13 cellular contexts compared by ENCODE assay signal in the genomic region with DNA sequence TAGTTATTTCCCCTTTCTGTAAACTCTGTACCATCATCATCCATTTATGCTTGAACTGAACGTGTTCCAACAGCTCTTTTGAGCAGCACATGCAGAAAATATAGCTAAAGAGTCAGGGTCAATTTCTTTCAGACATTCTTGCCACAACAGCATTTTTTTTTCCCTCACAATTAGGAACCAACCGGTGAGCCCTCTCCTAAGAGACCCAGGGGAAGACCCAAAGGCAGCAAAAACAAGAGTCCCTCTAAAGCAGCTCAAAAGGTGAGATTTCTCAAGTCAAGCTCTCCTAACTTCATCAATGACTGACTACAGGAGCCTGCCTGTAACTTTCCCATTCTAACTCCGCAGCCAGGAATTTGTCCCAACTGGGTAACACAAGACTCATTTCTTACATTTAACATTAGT. TPM values are rescaled to one million over a fixed set of nuclear protein-coding genes. Genes with fewer than 3 reads are reported as not detected.
A peak's percentile ranks its signal among the peaks of the same experiment; 100 is the strongest.
DNase-seq lines count a peak whose midpoint lies in the region; ATAC-seq and TF ChIP-seq lines count a peak whose summit lies in the region.
"Had no signal": no experiment of that assay in that cellular context is flagged by ENCODE, and none has a peak within 500 bp of the region (broad histone marks: within the 10 kb centered on the region; RNA-seq: fewer than 3 reads in every experiment).

No MANE protein-coding gene starts in this region.

- no peaks in the 10 kb centered on the region for H3K9me3 Mint-ChIP-seq in chondrocyte (ENCODE audit: low read depth)

- no peak for DNase-seq in A673 (ENCODE audit: low spot score)
- DNase-seq in chondrocyte (ENCODE audit: low spot score): no peak
- DNase-seq in kidney glomerular epithelial cell (lab: John Stamatoyannopoulos, UW): peak; percentile 37
- no peak for DNase-seq in GM19238 (ENCODE audit: insufficient read length, low spot score)
- DNase-seq: activated CD4-positive, alpha-beta T cell treated with anti-CD3 and anti-CD28 coated beads, Interleukin-2, amount 50 U/mL, for 1 hour; effector CD8-positive, alpha-beta T cell; NCI-H510A; SHP77 had no signal

- no peaks in the 10 kb centered on the region for H3K27me3 Mint-ChIP-seq in chondrocyte (ENCODE audit: low read depth)

- H3K4me3 ChIP-seq in A673 (ENCODE audit: low read depth, low read length, poor library complexity, severe bottlenecking) (peak overlapping the region; percentile 85), HUES6 (ENCODE audit: low read depth, low read length) (peak overlapping the region; percentile 71)

- peaks cover 71% of the 10 kb centered on the region for H3K4me1 Mint-ChIP-seq in chondrocyte (ENCODE audit: low read depth)

- H3K27ac ChIP-seq in A673 (ENCODE audit: low read depth, low read length, poor library complexity, severe bottlenecking) (peak overlapping the region; percentile 95), HUES6 (ENCODE audit: low read depth, low read length) (no peak overlapping the region)

- no TSS peak for BruUV-seq in A673 (replicated peaks; lab: Mats Ljungman, UMichigan)

- ATAC-seq in GM21528 (IDR thresholded peaks at IDR 0.05; ENCODE audit: low FRiP score, unreplicated experiment) (no peak), GM18868 (IDR thresholded peaks at IDR 0.05; ENCODE audit: unreplicated experiment) (no peak), HG03460 (IDR thresholded peaks at IDR 0.05; ENCODE audit: unreplicated experiment) (no peak)
- ATAC-seq: left lobe of liver had no signal

- peaks cover 8% of the 10 kb centered on the region for H3K36me3 Mint-ChIP-seq in chondrocyte (ENCODE audit: low read depth)

- peak overlapping the region; percentile 18 for H3K9ac ChIP-seq in HUES6 (ENCODE audit: low read length)

- POLR2A ChIA-PET in A673 (lab: Charles Lee; ENCODE audit: low non-redundant PET): interaction anchor here (0.6 to 0.7 kb wide), 2 partner anchors 48 to 106 kb away, joined by 3 to 6 read pairs; no protein-coding TSS in a partner anchor

- intact Hi-C loops in A673 (cut with micrococcal nuclease; ENCODE audit: unreplicated experiment): loop anchor here (5.0 kb wide), 1 partner anchor 239 kb away; no protein-coding TSS in a partner anchor

- peak overlapping the region; percentile 96 for H3K4me3 Mint-ChIP-seq in chondrocyte (ENCODE audit: unreplicated experiment)

- H3K27ac Mint-ChIP-seq in chondrocyte (ENCODE audit: unreplicated experiment): peak overlapping the region; percentile 94

- no peaks in the 10 kb centered on the region for H3K27me3 ChIP-seq in A673 (replicated peaks; ENCODE audit: insufficient read depth, low read depth, low read length, poor library complexity)
- H3K27me3 ChIP-seq in HUES6 (ENCODE audit: control insufficient read depth, insufficient read depth, low read length): no peaks in the 10 kb centered on the region

- peaks cover 38% of the 10 kb centered on the region for H3K4me1 ChIP-seq in A673 (ENCODE audit: insufficient read depth, low read length, poor library complexity, severe bottlenecking)
- peaks cover 20% of the 10 kb centered on the region for H3K4me1 ChIP-seq in HUES6 (ENCODE audit: control insufficient read depth, insufficient read depth, low read length)

- H3K9me3 ChIP-seq in A673 (ENCODE audit: low read depth, low read length, poor library complexity, severe bottlenecking) (no peaks in the 10 kb centered on the region), HUES6 (ENCODE audit: control insufficient read depth, insufficient read depth, low read depth, low read length) (no peaks in the 10 kb centered on the region)

- TF ChIP-seq CTCF in A673 (conservative IDR thresholded peaks at IDR 0.05; ENCODE audit: low read depth, low read length) (no peak), chondrocyte (IDR thresholded peaks at IDR 0.05) (no peak)

- H3K36me3 ChIP-seq in A673 (ENCODE audit: insufficient read depth, low read length, poor library complexity, severe bottlenecking) (peaks cover 34% of the 10 kb centered on the region), HUES6 (ENCODE audit: control insufficient read depth, insufficient read depth, low read length) (peaks cover 19% of the 10 kb centered on the region)

- CTCF ChIA-PET in A673 (lab: Charles Lee): interaction anchor here (0.6 kb wide), 1 partner anchor 224 kb away, joined by 4 read pairs; no protein-coding TSS in a partner anchor

RNA-seq across cellular contexts. Expression of a gene that starts 3.5 kb away (rescaled TPM):
- total RNA-seq in A673 (2021) (96.8 and 103 TPM in 2 replicates), chondrocyte (18.6 to 23.0 TPM (median 19.6 TPM) in 3 replicates)
